8 cellular contexts compared by ENCODE assay signal in genomic region chr6:31659649-31660223, GRCh38. TPM values are rescaled to one million over a fixed set of nuclear protein-coding genes. Genes with fewer than 3 reads are reported as not detected.
DNase-seq lines count a peak whose midpoint lies in the region; ATAC-seq and TF ChIP-seq lines count a peak whose summit lies in the region.

No MANE protein-coding gene starts in this region.

- peak overlapping the region; percentile 88 for H3K27ac ChIP-seq in cardiac muscle cell
- peak overlapping the region; percentile 89 for H3K27ac ChIP-seq in rectal smooth muscle tissue (ENCODE audit: low read depth, low read length)

- peak overlapping the region; percentile 79 for H3K4me3 ChIP-seq in cardiac muscle cell
- peak overlapping the region; percentile 95 for H3K4me3 ChIP-seq in rectal smooth muscle tissue (ENCODE audit: low read length)

- peaks cover 36% of the 10 kb centered on the region for H3K4me1 Mint-ChIP-seq in WTC11

- H3K9me3 Mint-ChIP-seq in WTC11, result no peaks in the 10 kb centered on the region

- no peaks in the 10 kb centered on the region for H3K27me3 Mint-ChIP-seq in WTC11 (ENCODE audit: low read depth)

- H3K27ac Mint-ChIP-seq in WTC11, result peak overlapping the region; percentile 83

- DNase-seq in cardiac muscle cell (ENCODE audit: low read depth in 1 of 2, low spot score in 1 of 2) (peak; percentile 23 to 28), cardiac septum (ENCODE audit: low spot score) (no peak), WTC11 (ENCODE audit: low spot score) (no peak), germinal center (ENCODE audit: low spot score) (peak; percentile 43), left lobe of liver (ENCODE audit: low spot score) (no peak)

- CTCF ChIA-PET in WTC11 (lab: Charles Lee), result interaction anchor here (1.0 to 2.2 kb wide), 3 partner anchors 79 to 113 kb away, joined by 3 to 13 read pairs (median 7); partner anchors contain the start of genes ATP6V1G2 and NFKBIL1

- H3K9me3 ChIP-seq in cardiac muscle cell (ENCODE audit: low read depth), result no peaks in the 10 kb centered on the region

- H3K4me3 Mint-ChIP-seq in WTC11, result peak overlapping the region; percentile 89

- H3K27me3 ChIP-seq in cardiac muscle cell (no peaks in the 10 kb centered on the region), rectal smooth muscle tissue (ENCODE audit: control insufficient read depth, insufficient read depth, low read length) (no peaks in the 10 kb centered on the region)

- peaks cover 25% of the 10 kb centered on the region for H3K4me1 ChIP-seq in cardiac muscle cell (ENCODE audit: low read depth)
- peaks cover 29% of the 10 kb centered on the region for H3K4me1 ChIP-seq in rectal smooth muscle tissue (ENCODE audit: control insufficient read depth, insufficient read depth, low read length)

- no peaks in the 10 kb centered on the region for H3K36me3 ChIP-seq in cardiac muscle cell
- peaks cover 8% of the 10 kb centered on the region for H3K36me3 ChIP-seq in rectal smooth muscle tissue (ENCODE audit: control insufficient read depth, insufficient read depth, low read length)

- TF ChIP-seq CTCF in cardiac muscle cell (IDR thresholded peaks at IDR 0.05; ENCODE audit: low read depth, low read length), result no peak
- no peak for TF ChIP-seq CTCF in WTC11 (IDR thresholded peaks at IDR 0.05)

- ATAC-seq in WTC11 (no peak), HG02852 (IDR thresholded peaks at IDR 0.05; ENCODE audit: unreplicated experiment) (no peak), left lobe of liver (no peak), HG03354 (IDR thresholded peaks at IDR 0.05; ENCODE audit: poor library complexity, severe bottlenecking, unreplicated experiment) (no peak)

- intact Hi-C loops in cardiac septum (cut with DNase I), result no loop called here

- POLR2A ChIA-PET in WTC11 (lab: Charles Lee), result no interaction called here

- H3K36me3 Mint-ChIP-seq in WTC11, result peaks cover 28% of the 10 kb centered on the region

- H3K9ac ChIP-seq in rectal smooth muscle tissue (ENCODE audit: low read length), result peak overlapping the region; percentile 93

TF ChIP-seq in WTC11, 78 proteins besides CTCF, POLR2A, EP300 and RAD21:
- TF ChIP-seq ZNF281 (CRISPR knock-in tag; IDR thresholded peaks at IDR 0.05) (no peak), ZMAT4 (CRISPR knock-in tag; IDR thresholded peaks at IDR 0.05) (no peak), JUN (CRISPR knock-in tag; IDR thresholded peaks at IDR 0.05) (no peak), PREB (CRISPR knock-in tag; IDR thresholded peaks at IDR 0.05; ENCODE audit: borderline replicate concordance) (no peak)

RNA-seq across cellular contexts. Expression of gene C6orf47, which starts 0.8 kb away (rescaled TPM):
- 24.5 and 27.4 TPM in 2 replicates for total RNA-seq in cardiac muscle cell
- 22.0 and 29.2 TPM in 2 replicates for polyA plus RNA-seq in cardiac muscle cell
- 17.7 TPM for total RNA-seq in cardiac septum
- total RNA-seq in WTC11 (2021), result 14.0 to 16.3 TPM (median 14.3 TPM) in 3 replicates
- total RNA-seq in left lobe of liver, result 7.9 TPM

RNA-seq across cellular contexts. Expression of gene APOM, which starts 4.0 kb away (rescaled TPM):
- total RNA-seq in cardiac muscle cell, result 2.3 and 2.5 TPM in 2 replicates
- polyA plus RNA-seq in cardiac muscle cell, result 2.5 and 3.5 TPM in 2 replicates
- 1.4 TPM for total RNA-seq in cardiac septum
- total RNA-seq in WTC11 (2021), result 3.5 to 4.6 TPM (median 4.3 TPM) in 3 replicates
- 97.1 TPM for total RNA-seq in left lobe of liver

RNA-seq across cellular contexts. Expression of gene GPANK1, which starts 5.1 kb away (rescaled TPM):
- total RNA-seq in cardiac muscle cell, result 28.8 and 36.2 TPM in 2 replicates
- 27.5 and 37.2 TPM in 2 replicates for polyA plus RNA-seq in cardiac muscle cell
- total RNA-seq in cardiac septum, result 13.6 TPM
- total RNA-seq in WTC11 (2021), result 24.3 to 29.1 TPM (median 26.4 TPM) in 3 replicates
- total RNA-seq in left lobe of liver, result 7.7 TPM

RNA-seq across cellular contexts. Expression of gene CSNK2B, which starts 6.1 kb away (rescaled TPM):
- 310 and 375 TPM in 2 replicates for total RNA-seq in cardiac muscle cell
- polyA plus RNA-seq in cardiac muscle cell, result 277 and 280 TPM in 2 replicates
- total RNA-seq in cardiac septum, result 96.3 TPM
- total RNA-seq in WTC11 (2021), result 153 to 183 TPM (median 161 TPM) in 3 replicates
- 45.8 TPM for total RNA-seq in left lobe of liver

RNA-seq across cellular contexts. Expression of gene BAG6, which starts 7.3 kb away (rescaled TPM):
- total RNA-seq in cardiac muscle cell (494 and 510 TPM in 2 replicates), cardiac septum (270 TPM), WTC11 (2021) (366 to 410 TPM (median 396 TPM) in 3 replicates), left lobe of liver (141 TPM)
- polyA plus RNA-seq in cardiac muscle cell, result 115 TPM in 2 replicates

Comparison
In these comparisons a context has a peak if more than half of its experiments do, and no peak if none do; other contexts are left out.
1. DNase-seq: peak in cardiac muscle cell (2 of 2) and germinal center (single experiment); none in cardiac septum (single experiment), WTC11 (single experiment) and left lobe of liver (single experiment).
2. RNA of gene APOM, which starts 4.0 kb away (total RNA-seq): 97.1 TPM in left lobe of liver (single experiment); 3.5 to 4.6 TPM in WTC11, 2.3 to 2.5 TPM in cardiac muscle cell and 1.4 TPM in cardiac septum (single experiment); every median in the first group is over 10 times any median in the second.